In genomic region chr12:117141097-117141898, GRCh38 we compare ENCODE assay signal across 16 cellular contexts. TPM values are rescaled to one million over a fixed set of nuclear protein-coding genes. Genes with fewer than 3 reads are reported as not detected.
DNase-seq lines count a peak whose midpoint lies in the region; ATAC-seq and TF ChIP-seq lines count a peak whose summit lies in the region.
"Had no signal": no experiment of that assay in that cellular context is flagged by ENCODE, and none has a peak within 500 bp of the region (broad histone marks: within the 10 kb centered on the region; RNA-seq: fewer than 3 reads in every experiment).

No MANE protein-coding gene starts in this region.

- H3K36me3 Mint-ChIP-seq in WTC11 = peaks cover 17% of the 10 kb centered on the region
- H3K36me3 Mint-ChIP-seq in stimulated activated memory B cell treated with anti-CD40 and anti-IgM and Interleukin-4, amounts not matched to agents 10 μg/mL and 1 μg/mL and 100 μg/mL, for 72 hours = peaks cover 32% of the 10 kb centered on the region
- peaks cover 16% of the 10 kb centered on the region for H3K36me3 Mint-ChIP-seq in activated CD4-positive, alpha-beta T cell treated with anti-CD3 and anti-CD28 coated beads, Interleukin-2, amount 10 ng/mL, durations not matched to agents 24 days and 14 days (ENCODE audit: low read depth)
- H3K36me3 Mint-ChIP-seq in activated CD8-positive, alpha-beta T cell treated with anti-CD3 and anti-CD28 coated beads for 36 hours (ENCODE audit: low read depth) = peaks cover 15% of the 10 kb centered on the region

- TF ChIP-seq CTCF in WTC11 (IDR thresholded peaks at IDR 0.05) = no peak
- TF ChIP-seq CTCF in activated CD8-positive, alpha-beta T cell treated with anti-CD3 and anti-CD28 coated beads for 36 hours (IDR thresholded peaks at IDR 0.05) = no peak

- H3K4me3 Mint-ChIP-seq in WTC11 = no peak overlapping the region
- no peak overlapping the region for H3K4me3 Mint-ChIP-seq in stimulated activated memory B cell treated with anti-CD40 and anti-IgM and Interleukin-4, amounts not matched to agents 10 μg/mL and 1 μg/mL and 100 μg/mL, for 72 hours
- no peak overlapping the region for H3K4me3 Mint-ChIP-seq in activated CD4-positive, alpha-beta T cell treated with anti-CD3 and anti-CD28 coated beads, Interleukin-2, amount 10 ng/mL, durations not matched to agents 24 days and 14 days
- H3K4me3 Mint-ChIP-seq in activated CD8-positive, alpha-beta T cell treated with anti-CD3 and anti-CD28 coated beads for 36 hours = no peak overlapping the region
- H3K4me3 Mint-ChIP-seq: nephron progenitor cell had no signal

- H3K27ac Mint-ChIP-seq in WTC11 = no peak overlapping the region
- peak overlapping the region; percentile 98 for H3K27ac Mint-ChIP-seq in stimulated activated memory B cell treated with anti-CD40 and anti-IgM and Interleukin-4, amounts not matched to agents 10 μg/mL and 1 μg/mL and 100 μg/mL, for 72 hours
- no peak overlapping the region for H3K27ac Mint-ChIP-seq in activated CD4-positive, alpha-beta T cell treated with anti-CD3 and anti-CD28 coated beads, Interleukin-2, amount 10 ng/mL, durations not matched to agents 24 days and 14 days
- H3K27ac Mint-ChIP-seq in activated CD8-positive, alpha-beta T cell treated with anti-CD3 and anti-CD28 coated beads for 36 hours = no peak overlapping the region

- DNase-seq in DMS 273 (lab: John Stamatoyannopoulos, UW; ENCODE audit: unreplicated experiment) (peak; percentile 38), DMS 273 treated with DMSO at 0.1 percent for 48 hours (lab: John Stamatoyannopoulos, UW) (no peak), NCI-H1417 treated with DMSO at 0.1 percent for 48 hours (lab: John Stamatoyannopoulos, UW) (peak; percentile 4), WTC11 (ENCODE audit: low spot score) (no peak), NCI-H82 treated with DMSO at 0.1 percent for 48 hours (lab: John Stamatoyannopoulos, UW; ENCODE audit: unreplicated experiment) (no peak)
- no peak for DNase-seq in activated CD4-positive, alpha-beta T cell treated with anti-CD3 and anti-CD28 coated beads, Interleukin-2, amount 10 ng/mL, durations not matched to agents 24 days and 14 days
- DNase-seq in activated CD8-positive, alpha-beta T cell treated with anti-CD3 and anti-CD28 coated beads for 36 hours = no peak
- DNase-seq: activated CD8-positive, alpha-beta memory T cell treated with anti-CD3 and anti-CD28 coated beads for 24 hours; activated effector memory CD4-positive, alpha-beta T cell treated with Interleukin-2 at 50 U/mL for 16 hours; EL; foreskin keratinocyte; nephron progenitor cell; PC-9; stimulated activated CD4-positive, alpha-beta T cell treated with anti-CD3 and anti-CD28 coated beads, Interleukin-2, amount 100 ng/mL, for 24 hours had no signal

- peak; percentile 48 for ATAC-seq in WTC11
- no peak for ATAC-seq in stimulated activated memory B cell treated with anti-CD40 and anti-IgM and Interleukin-4, amounts not matched to agents 10 μg/mL and 1 μg/mL and 100 μg/mL, for 72 hours
- ATAC-seq in activated CD8-positive, alpha-beta T cell treated with anti-CD3 and anti-CD28 coated beads for 36 hours = no peak
- ATAC-seq: foreskin keratinocyte had no signal

- intact Hi-C loops in activated CD4-positive, alpha-beta T cell treated with anti-CD3 and anti-CD28 coated beads, Interleukin-2, amount 10 ng/mL, durations not matched to agents 24 days and 14 days (cut with micrococcal nuclease) = no loop called here
- intact Hi-C loops in activated CD8-positive, alpha-beta T cell treated with anti-CD3 and anti-CD28 coated beads for 36 hours (cut with micrococcal nuclease) = loop anchor here (10.0 kb wide), 1 partner anchor 436 kb away; no protein-coding TSS in a partner anchor

- H3K4me1 Mint-ChIP-seq in WTC11 = peaks cover 11% of the 10 kb centered on the region
- H3K4me1 Mint-ChIP-seq in stimulated activated memory B cell treated with anti-CD40 and anti-IgM and Interleukin-4, amounts not matched to agents 10 μg/mL and 1 μg/mL and 100 μg/mL, for 72 hours = peaks cover 32% of the 10 kb centered on the region
- H3K4me1 Mint-ChIP-seq in activated CD4-positive, alpha-beta T cell treated with anti-CD3 and anti-CD28 coated beads, Interleukin-2, amount 10 ng/mL, durations not matched to agents 24 days and 14 days = peaks cover 3% of the 10 kb centered on the region
- H3K4me1 Mint-ChIP-seq in activated CD8-positive, alpha-beta T cell treated with anti-CD3 and anti-CD28 coated beads for 36 hours (ENCODE audit: low read depth) = peaks cover 3% of the 10 kb centered on the region

- POLR2A ChIA-PET in WTC11 (lab: Charles Lee) = no interaction called here
- POLR2A ChIA-PET in activated CD8-positive, alpha-beta T cell treated with anti-CD3 and anti-CD28 coated beads for 36 hours (lab: Charles Lee) = no interaction called here

- no peaks in the 10 kb centered on the region for H3K27me3 Mint-ChIP-seq in WTC11 (ENCODE audit: low read depth)
- no peaks in the 10 kb centered on the region for H3K27me3 Mint-ChIP-seq in stimulated activated memory B cell treated with anti-CD40 and anti-IgM and Interleukin-4, amounts not matched to agents 10 μg/mL and 1 μg/mL and 100 μg/mL, for 72 hours
- H3K27me3 Mint-ChIP-seq in activated CD4-positive, alpha-beta T cell treated with anti-CD3 and anti-CD28 coated beads, Interleukin-2, amount 10 ng/mL, durations not matched to agents 24 days and 14 days = no peaks in the 10 kb centered on the region
- H3K27me3 Mint-ChIP-seq in activated CD8-positive, alpha-beta T cell treated with anti-CD3 and anti-CD28 coated beads for 36 hours = no peaks in the 10 kb centered on the region

- CTCF ChIA-PET in WTC11 (lab: Charles Lee) = interaction anchor here (1.4 kb wide), 1 partner anchor 10 kb away, joined by 6 read pairs; no protein-coding TSS in a partner anchor
- CTCF ChIA-PET in activated CD8-positive, alpha-beta T cell treated with anti-CD3 and anti-CD28 coated beads for 36 hours (lab: Charles Lee) = interaction anchor here (1.0 to 1.9 kb wide), 4 partner anchors 9 to 117 kb away, joined by 3 to 5 read pairs (median 4); no protein-coding TSS in a partner anchor

- H3K9me3 Mint-ChIP-seq in WTC11 = no peaks in the 10 kb centered on the region
- H3K9me3 Mint-ChIP-seq in stimulated activated memory B cell treated with anti-CD40 and anti-IgM and Interleukin-4, amounts not matched to agents 10 μg/mL and 1 μg/mL and 100 μg/mL, for 72 hours = no peaks in the 10 kb centered on the region
- no peaks in the 10 kb centered on the region for H3K9me3 Mint-ChIP-seq in activated CD4-positive, alpha-beta T cell treated with anti-CD3 and anti-CD28 coated beads, Interleukin-2, amount 10 ng/mL, durations not matched to agents 24 days and 14 days
- no peaks in the 10 kb centered on the region for H3K9me3 Mint-ChIP-seq in activated CD8-positive, alpha-beta T cell treated with anti-CD3 and anti-CD28 coated beads for 36 hours
- H3K9me3 Mint-ChIP-seq: nephron progenitor cell had no signal

TF ChIP-seq in WTC11, 78 proteins besides CTCF, POLR2A, EP300 and RAD21:
- TF ChIP-seq ZNF423 (CRISPR knock-in tag; IDR thresholded peaks at IDR 0.05) (no peak), SMAD3 (CRISPR knock-in tag; IDR thresholded peaks at IDR 0.05; ENCODE audit: borderline replicate concordance) (no peak), KAT7 (CRISPR knock-in tag; IDR thresholded peaks at IDR 0.05; ENCODE audit: borderline replicate concordance) (no peak)
- TF ChIP-seq, protein P1, sequence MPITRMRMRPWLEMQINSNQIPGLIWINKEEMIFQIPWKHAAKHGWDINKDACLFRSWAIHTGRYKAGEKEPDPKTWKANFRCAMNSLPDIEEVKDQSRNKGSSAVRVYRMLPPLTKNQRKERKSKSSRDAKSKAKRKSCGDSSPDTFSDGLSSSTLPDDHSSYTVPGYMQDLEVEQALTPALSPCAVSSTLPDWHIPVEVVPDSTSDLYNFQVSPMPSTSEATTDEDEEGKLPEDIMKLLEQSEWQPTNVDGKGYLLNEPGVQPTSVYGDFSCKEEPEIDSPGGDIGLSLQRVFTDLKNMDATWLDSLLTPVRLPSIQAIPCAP (CRISPR knock-in tag; IDR thresholded peaks at IDR 0.05) = no peak

RNA-seq across cellular contexts. Expression of gene TESC, which starts 42.1 kb away (rescaled TPM):
- 10.8 to 15.5 TPM (median 14.9 TPM) in 3 replicates for total RNA-seq in WTC11 (2021)
- total RNA-seq in activated CD4-positive, alpha-beta T cell treated with anti-CD3 and anti-CD28 coated beads, Interleukin-2, amount 10 ng/mL, durations not matched to agents 24 days and 14 days = 61.6 and 62.6 TPM in 2 replicates
- total RNA-seq in activated CD8-positive, alpha-beta T cell treated with anti-CD3 and anti-CD28 coated beads for 36 hours = 10 to 100 TPM; 41.7 to 46.8 TPM
- total RNA-seq: foreskin keratinocyte, M059J, PC-9 had no signal

RNA-seq across cellular contexts. Expression of gene FBXO21, which starts 49.0 kb away (rescaled TPM):
- total RNA-seq in WTC11 (2021) = 60.3 to 64.5 TPM (median 63.9 TPM) in 3 replicates
- 28.0 and 28.1 TPM in 2 replicates for total RNA-seq in activated CD4-positive, alpha-beta T cell treated with anti-CD3 and anti-CD28 coated beads, Interleukin-2, amount 10 ng/mL, durations not matched to agents 24 days and 14 days
- total RNA-seq in activated CD8-positive, alpha-beta T cell treated with anti-CD3 and anti-CD28 coated beads for 36 hours = 10 to 100 TPM; 21.5 to 26.0 TPM

Comparison
In these comparisons a context has a peak if more than half of its experiments do, and no peak if none do; other contexts are left out.
1. DNase-seq: peak in DMS 273 (single experiment) and NCI-H1417 treated with DMSO at 0.1 percent for 48 hours (single experiment); none in DMS 273 treated with DMSO at 0.1 percent for 48 hours (single experiment), WTC11 (single experiment), activated CD4-positive, alpha-beta T cell treated with anti-CD3 and anti-CD28 coated beads, Interleukin-2, amount 10 ng/mL, durations not matched to agents 24 days and 14 days (single experiment), NCI-H82 treated with DMSO at 0.1 percent for 48 hours (single experiment) and activated CD8-positive, alpha-beta T cell treated with anti-CD3 and anti-CD28 coated beads for 36 hours (single experiment).